Comparison of ENCODE assay signal across 18 cellular contexts in the genomic region with DNA sequence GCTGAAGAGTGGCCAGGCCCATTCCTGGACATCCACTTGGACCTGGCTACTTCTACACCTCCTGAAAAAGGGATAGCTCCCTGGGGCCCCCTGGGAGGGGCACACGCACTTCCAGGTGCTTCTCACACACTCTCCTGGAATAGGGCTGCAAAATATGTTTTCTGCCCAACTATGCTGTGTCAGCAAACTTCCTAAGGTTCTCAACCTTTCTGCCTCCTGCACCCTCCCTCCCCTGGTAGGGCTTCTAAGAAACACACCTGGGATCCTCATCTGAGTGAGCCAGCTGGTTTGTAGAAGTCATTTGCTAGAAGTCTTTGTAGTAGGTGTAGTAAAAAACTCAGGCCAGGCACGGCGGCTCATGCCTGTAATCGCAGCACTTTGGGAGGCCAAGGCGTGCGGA.
DNase-seq lines count a peak whose midpoint lies in the region; ATAC-seq and TF ChIP-seq lines count a peak whose summit lies in the region.
"Had no signal": no experiment of that assay in that cellular context is flagged by ENCODE, and none has a peak within 500 bp of the region (broad histone marks: within the 10 kb centered on the region; RNA-seq: fewer than 3 reads in every experiment).

No MANE protein-coding gene starts in this region.

- no peak overlapping the region for H2BK120ac ChIP-seq in trophoblast cell (ENCODE audit: insufficient read depth, low read length, poor library complexity)

- peak overlapping the region; percentile 57 for H2BK5ac ChIP-seq in trophoblast cell (ENCODE audit: low read depth, low read length, poor library complexity)

- H3K27me3 ChIP-seq in DOHH2 (ENCODE audit: control insufficient read depth, low read length) (no peaks in the 10 kb centered on the region), trophoblast cell (ENCODE audit: insufficient read depth, low read length) (no peaks in the 10 kb centered on the region)
- H3K27me3 ChIP-seq: BLaER1 treated with 17β-estradiol and CSF1 and Interleukin-3, amounts not matched to agents 10 nM and 100 nM had no signal

- H3K79me2 ChIP-seq in DOHH2 (ENCODE audit: control insufficient read depth, low read length) (no peaks in the 10 kb centered on the region), trophoblast cell (ENCODE audit: control insufficient read depth, insufficient read depth, low read length, poor library complexity) (no peaks in the 10 kb centered on the region)

- no peak overlapping the region for H3K14ac ChIP-seq in trophoblast cell (ENCODE audit: low read length)

- H4K91ac ChIP-seq in trophoblast cell (ENCODE audit: low read depth, low read length), result no peak overlapping the region

- H2AFZ ChIP-seq in trophoblast cell (ENCODE audit: insufficient read depth, low read length, poor library complexity), result no peak overlapping the region

- H3K4me3 ChIP-seq in DOHH2 (ENCODE audit: low read length) (no peak overlapping the region), trophoblast cell (ENCODE audit: low read depth, low read length) (no peak overlapping the region)
- H3K4me3 ChIP-seq: BLaER1 treated with 17β-estradiol and CSF1 and Interleukin-3, amounts not matched to agents 10 nM and 100 nM had no signal

- H3K4me2 ChIP-seq in DOHH2 (ENCODE audit: low read length) (peak overlapping the region; percentile 15; the same call in 1 of the 2 replicates), trophoblast cell (ENCODE audit: low read length) (no peak overlapping the region)
- H3K4me2 ChIP-seq: KMS-11 had no signal

- H3K4ac ChIP-seq in trophoblast cell (ENCODE audit: low read depth, low read length), result no peak overlapping the region

- CTCF ChIA-PET in GM10248 (lab: Yijun Ruan, JAX), result interaction anchor here (1.3 kb wide), 1 partner anchor 14 kb away, joined by 3 read pairs; no protein-coding TSS in a partner anchor

- no peak overlapping the region for H4K8ac ChIP-seq in trophoblast cell (ENCODE audit: low read depth, low read length)

- H3F3A ChIP-seq in DOHH2 (ENCODE audit: control insufficient read depth, insufficient read depth), result peaks cover 13% of the 10 kb centered on the region

- no peak overlapping the region for H3K23ac ChIP-seq in trophoblast cell (ENCODE audit: low read length)

- H3K27ac ChIP-seq in DOHH2 (ENCODE audit: low read depth, low read length), result no peak overlapping the region
- no peak overlapping the region for H3K27ac ChIP-seq in trophoblast cell (ENCODE audit: low read depth, low read length)
- H3K27ac ChIP-seq: BLaER1 treated with 17β-estradiol and CSF1 and Interleukin-3, amounts not matched to agents 10 nM and 100 nM; HL-60; KMS-11 had no signal

- DNase-seq in RPMI8226 (peak; percentile 58), islet precursor cell (peak; percentile 23), trophoblast cell (no peak), GM10248 (ENCODE audit: extremely low spot score) (no peak), GM13976 (ENCODE audit: low spot score) (no peak)
- DNase-seq in activated CD4-positive, alpha-beta T cell treated with anti-CD3 and anti-CD28 coated beads, Interleukin-2, amount 50 U/mL, for 48 hours, result no peak
- DNase-seq: 8988T; CD8-positive, alpha-beta memory T cell; COR-L47; DMS 273 treated with DMSO at 0.1 percent for 48 hours; DMS53; DND-41; HCEC 1CT had no signal

- H3K9me3 ChIP-seq in DOHH2 (ENCODE audit: control insufficient read depth, insufficient read depth, low read length), result no peaks in the 10 kb centered on the region
- peaks cover 2% of the 10 kb centered on the region for H3K9me3 ChIP-seq in trophoblast cell (ENCODE audit: insufficient read depth, low read depth, low read length)
- H3K9me3 ChIP-seq: BLaER1 treated with 17β-estradiol and CSF1 and Interleukin-3, amounts not matched to agents 10 nM and 100 nM had no signal

- H2BK12ac ChIP-seq in trophoblast cell (ENCODE audit: low read length), result no peak overlapping the region

- no peaks in the 10 kb centered on the region for H3K9me2 ChIP-seq in DOHH2 (replicated peaks; ENCODE audit: control insufficient read depth, low read length)

- peaks cover 48% of the 10 kb centered on the region for H3K4me1 ChIP-seq in DOHH2 (ENCODE audit: control insufficient read depth, low read length)
- H3K4me1 ChIP-seq in trophoblast cell (ENCODE audit: control insufficient read depth in 1 of 2, insufficient read depth in 2 of 2, low read length in 2 of 2), result peaks cover 7 to 9% of the 10 kb centered on the region in 2 experiments

- H3K9ac ChIP-seq in trophoblast cell (ENCODE audit: low read length), result no peak overlapping the region
- H3K9ac ChIP-seq: BLaER1 treated with 17β-estradiol and CSF1 and Interleukin-3, amounts not matched to agents 10 nM and 100 nM; KMS-11 had no signal

- H4K20me1 ChIP-seq in DOHH2 (ENCODE audit: control insufficient read depth, insufficient read depth, low read depth, low read length), result no peaks in the 10 kb centered on the region
- H4K20me1 ChIP-seq: BLaER1 treated with 17β-estradiol and CSF1 and Interleukin-3, amounts not matched to agents 10 nM and 100 nM had no signal

- no peak overlapping the region for H2AK5ac ChIP-seq in trophoblast cell (ENCODE audit: low read length)

- no peak for TF ChIP-seq CTCF in DOHH2 (IDR thresholded peaks at IDR 0.05; ENCODE audit: low read depth, low read length, poor library complexity, severe bottlenecking)
- no peak for TF ChIP-seq CTCF in GM10248 (IDR thresholded peaks at IDR 0.05; ENCODE audit: control extremely low read depth, extremely low read depth, low read depth, missing control alignments)
- TF ChIP-seq CTCF in GM13976 (IDR thresholded peaks at IDR 0.05; ENCODE audit: borderline replicate concordance, control extremely low read depth, extremely low read depth, insufficient read depth, missing control alignments), result no peak

- POLR2A ChIA-PET in GM10248 (lab: Yijun Ruan, JAX), result no interaction called here

- no CpG with 5 or more reads among the region's 6 CpGs for WGBS in trophoblast cell (ENCODE audit: extremely low coverage, insufficient coverage, insufficient read length)

- H4K12ac ChIP-seq in trophoblast cell (ENCODE audit: low read depth, low read length), result no peak overlapping the region

- in situ Hi-C loops in GM13976 (cut with MboI; ENCODE audit: low sequenced_read_pairs, unreplicated experiment), result no loop called here

- H3K36me3 ChIP-seq in DOHH2 (ENCODE audit: control insufficient read depth, low read length), result peaks cover 16% of the 10 kb centered on the region
- H3K36me3 ChIP-seq in trophoblast cell (ENCODE audit: control insufficient read depth in 1 of 2, insufficient read depth in 2 of 2, low read length in 2 of 2), result peaks cover 2 to 4% of the 10 kb centered on the region in 2 experiments

- ATAC-seq in GM21528 (IDR thresholded peaks at IDR 0.05; ENCODE audit: low FRiP score, unreplicated experiment), result no peak

- H3K18ac ChIP-seq in trophoblast cell (ENCODE audit: low read length), result no peak overlapping the region

- H3K79me1 ChIP-seq in trophoblast cell (ENCODE audit: low read length), result no peaks in the 10 kb centered on the region

Comparison
In these comparisons a context has a peak if more than half of its experiments do, and no peak if none do; other contexts are left out.
1. DNase-seq: peak in RPMI8226 (single experiment) and islet precursor cell (single experiment); none in trophoblast cell (0 of 2), activated CD4-positive, alpha-beta T cell treated with anti-CD3 and anti-CD28 coated beads, Interleukin-2, amount 50 U/mL, for 48 hours (0 of 2), GM10248 (single experiment) and GM13976 (single experiment).